2 cellular contexts compared by ENCODE assay signal in the genomic region with DNA sequence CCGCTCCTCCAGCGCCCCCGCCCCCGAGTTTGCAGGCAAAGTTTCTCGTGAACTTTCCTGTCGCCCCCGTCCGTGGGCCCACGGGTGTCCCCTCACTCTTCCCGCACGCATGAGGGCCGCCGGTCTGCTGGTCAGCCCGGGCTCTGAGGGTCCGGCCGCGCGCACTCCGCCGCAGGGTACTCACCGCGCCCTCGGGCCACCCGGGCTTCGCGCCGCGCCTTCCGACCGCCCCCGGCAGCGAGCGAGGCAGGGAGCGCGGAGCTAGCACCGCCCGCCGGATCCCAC.
TF ChIP-seq lines count a peak whose summit lies in the region.

No MANE protein-coding gene starts in this region.

TF ChIP-seq in endothelial cell of umbilical vein, 7 proteins besides CTCF, POLR2A, EP300 and RAD21:
- TF ChIP-seq EZH2 (IDR thresholded peaks at IDR 0.05; ENCODE audit: borderline replicate concordance, low read depth, low read length, severe bottlenecking) (peak; percentile 69), JUN (IDR thresholded peaks at IDR 0.05; ENCODE audit: borderline replicate concordance, insufficient read depth, insufficient read length, low read depth) (no peak), POLR2AphosphoS5 (IDR thresholded peaks at IDR 0.05; ENCODE audit: insufficient read depth, low read depth, low read length) (no peak)

TF ChIP-seq in neural cell, 6 proteins besides CTCF, POLR2A, EP300 and RAD21:
- TF ChIP-seq SMC3 (conservative IDR thresholded peaks at IDR 0.05; ENCODE audit: poor library complexity) (no peak), POLR2AphosphoS5 (IDR thresholded peaks at IDR 0.05) (no peak), MXI1 (conservative IDR thresholded peaks at IDR 0.05; ENCODE audit: poor library complexity, severe bottlenecking) (no peak), EZH2 (IDR thresholded peaks at IDR 0.05; ENCODE audit: borderline replicate concordance, insufficient read depth, low read length, poor library complexity, severe bottlenecking) (no peak)
- TF ChIP-seq, protein P1, sequence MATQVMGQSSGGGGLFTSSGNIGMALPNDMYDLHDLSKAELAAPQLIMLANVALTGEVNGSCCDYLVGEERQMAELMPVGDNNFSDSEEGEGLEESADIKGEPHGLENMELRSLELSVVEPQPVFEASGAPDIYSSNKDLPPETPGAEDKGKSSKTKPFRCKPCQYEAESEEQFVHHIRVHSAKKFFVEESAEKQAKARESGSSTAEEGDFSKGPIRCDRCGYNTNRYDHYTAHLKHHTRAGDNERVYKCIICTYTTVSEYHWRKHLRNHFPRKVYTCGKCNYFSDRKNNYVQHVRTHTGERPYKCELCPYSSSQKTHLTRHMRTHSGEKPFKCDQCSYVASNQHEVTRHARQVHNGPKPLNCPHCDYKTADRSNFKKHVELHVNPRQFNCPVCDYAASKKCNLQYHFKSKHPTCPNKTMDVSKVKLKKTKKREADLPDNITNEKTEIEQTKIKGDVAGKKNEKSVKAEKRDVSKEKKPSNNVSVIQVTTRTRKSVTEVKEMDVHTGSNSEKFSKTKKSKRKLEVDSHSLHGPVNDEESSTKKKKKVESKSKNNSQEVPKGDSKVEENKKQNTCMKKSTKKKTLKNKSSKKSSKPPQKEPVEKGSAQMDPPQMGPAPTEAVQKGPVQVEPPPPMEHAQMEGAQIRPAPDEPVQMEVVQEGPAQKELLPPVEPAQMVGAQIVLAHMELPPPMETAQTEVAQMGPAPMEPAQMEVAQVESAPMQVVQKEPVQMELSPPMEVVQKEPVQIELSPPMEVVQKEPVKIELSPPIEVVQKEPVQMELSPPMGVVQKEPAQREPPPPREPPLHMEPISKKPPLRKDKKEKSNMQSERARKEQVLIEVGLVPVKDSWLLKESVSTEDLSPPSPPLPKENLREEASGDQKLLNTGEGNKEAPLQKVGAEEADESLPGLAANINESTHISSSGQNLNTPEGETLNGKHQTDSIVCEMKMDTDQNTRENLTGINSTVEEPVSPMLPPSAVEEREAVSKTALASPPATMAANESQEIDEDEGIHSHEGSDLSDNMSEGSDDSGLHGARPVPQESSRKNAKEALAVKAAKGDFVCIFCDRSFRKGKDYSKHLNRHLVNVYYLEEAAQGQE (IDR thresholded peaks at IDR 0.05; ENCODE audit: borderline replicate concordance) = no peak
